1 cellular context compared by ENCODE assay signal in genomic region chr5:180343846-180344327, GRCh38.
A peak's percentile ranks its signal among the peaks of the same experiment; 100 is the strongest.
TF ChIP-seq lines count a peak whose summit lies in the region.

No MANE protein-coding gene starts in this region.

TF ChIP-seq in H1, 55 proteins besides CTCF, POLR2A, EP300 and RAD21:
- TF ChIP-seq CTBP2 (IDR thresholded peaks at IDR 0.05; ENCODE audit: borderline replicate concordance, insufficient read depth, insufficient read length, low read length), result no peak
- TF ChIP-seq CREB1 (IDR thresholded peaks at IDR 0.05), result no peak
- TF ChIP-seq TBP (IDR thresholded peaks at IDR 0.05; ENCODE audit: low read depth, low read length), result no peak
- TF ChIP-seq ZNF274 (IDR thresholded peaks at IDR 0.05; ENCODE audit: borderline replicate concordance, extremely low read depth, low read length), result no peak
- no peak for TF ChIP-seq PHF8 (conservative IDR thresholded peaks at IDR 0.05; ENCODE audit: low read depth, low read length)
- TF ChIP-seq SAP30 (IDR thresholded peaks at IDR 0.05; ENCODE audit: insufficient read depth, insufficient replicate concordance, low read length), result peak; percentile 69
- no peak for TF ChIP-seq POU5F1 (IDR thresholded peaks at IDR 0.05; ENCODE audit: low read depth, low read length)
- TF ChIP-seq TAF7 (optimal IDR thresholded peaks at IDR 0.05; ENCODE audit: borderline replicate concordance, low read depth, low read length), result no peak
- TF ChIP-seq KDM5A (IDR thresholded peaks at IDR 0.05; ENCODE audit: low read length), result no peak
- no peak for TF ChIP-seq BCL11A (IDR thresholded peaks at IDR 0.05; ENCODE audit: low read depth in 2 of 2, low read length in 2 of 2)
- no peak for TF ChIP-seq BRCA1 (IDR thresholded peaks at IDR 0.05; ENCODE audit: low read depth, low read length)
- TF ChIP-seq MAFK (IDR thresholded peaks at IDR 0.05; ENCODE audit: low read depth, low read length), result no peak
- no peak for TF ChIP-seq CHD1 (IDR thresholded peaks at IDR 0.05; ENCODE audit: low read depth, low read length)
- TF ChIP-seq, protein P1, sequence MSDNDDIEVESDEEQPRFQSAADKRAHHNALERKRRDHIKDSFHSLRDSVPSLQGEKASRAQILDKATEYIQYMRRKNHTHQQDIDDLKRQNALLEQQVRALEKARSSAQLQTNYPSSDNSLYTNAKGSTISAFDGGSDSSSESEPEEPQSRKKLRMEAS (IDR thresholded peaks at IDR 0.05), result peak; percentile 64
- no peak; a peak in 1 of 4 replicates for TF ChIP-seq SIN3A (conservative IDR thresholded peaks at IDR 0.05 in 1 of 2, IDR thresholded peaks at IDR 0.05 in 1 of 2; ENCODE audit: low read depth in 1 of 2, low read length in 2 of 2)
- no peak for TF ChIP-seq FOSL1 (IDR thresholded peaks at IDR 0.05; ENCODE audit: insufficient read depth, low read depth, low read length)
- TF ChIP-seq, protein P2, sequence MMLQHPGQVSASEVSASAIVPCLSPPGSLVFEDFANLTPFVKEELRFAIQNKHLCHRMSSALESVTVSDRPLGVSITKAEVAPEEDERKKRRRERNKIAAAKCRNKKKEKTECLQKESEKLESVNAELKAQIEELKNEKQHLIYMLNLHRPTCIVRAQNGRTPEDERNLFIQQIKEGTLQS (IDR thresholded peaks at IDR 0.05; ENCODE audit: insufficient read depth, low read depth, low read length), result no peak
- TF ChIP-seq KDM4A (IDR thresholded peaks at IDR 0.05; ENCODE audit: low read depth, low read length, severe bottlenecking), result no peak
- TF ChIP-seq BACH1 (IDR thresholded peaks at IDR 0.05; ENCODE audit: low read length), result no peak
- TF ChIP-seq KDM1A (IDR thresholded peaks at IDR 0.05; ENCODE audit: borderline replicate concordance, low read length), result no peak
- TF ChIP-seq NRF1 (IDR thresholded peaks at IDR 0.05; ENCODE audit: low read depth, low read length), result no peak
- TF ChIP-seq SRF (IDR thresholded peaks at IDR 0.05; ENCODE audit: low read depth, low read length), result no peak
- TF ChIP-seq, protein P3, sequence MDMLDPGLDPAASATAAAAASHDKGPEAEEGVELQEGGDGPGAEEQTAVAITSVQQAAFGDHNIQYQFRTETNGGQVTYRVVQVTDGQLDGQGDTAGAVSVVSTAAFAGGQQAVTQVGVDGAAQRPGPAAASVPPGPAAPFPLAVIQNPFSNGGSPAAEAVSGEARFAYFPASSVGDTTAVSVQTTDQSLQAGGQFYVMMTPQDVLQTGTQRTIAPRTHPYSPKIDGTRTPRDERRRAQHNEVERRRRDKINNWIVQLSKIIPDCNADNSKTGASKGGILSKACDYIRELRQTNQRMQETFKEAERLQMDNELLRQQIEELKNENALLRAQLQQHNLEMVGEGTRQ (IDR thresholded peaks at IDR 0.05; ENCODE audit: low read length), result no peak
- TF ChIP-seq NANOG (IDR thresholded peaks at IDR 0.05; ENCODE audit: insufficient read depth, low read depth, low read length, poor library complexity, severe bottlenecking), result no peak
- TF ChIP-seq YY1 (IDR thresholded peaks at IDR 0.05; ENCODE audit: low read depth, low read length), result no peak
- TF ChIP-seq E2F6 (IDR thresholded peaks at IDR 0.05), result no peak
- no peak for TF ChIP-seq CHD7 (IDR thresholded peaks at IDR 0.05; ENCODE audit: insufficient replicate concordance, low read length)
- TF ChIP-seq SP1 (IDR thresholded peaks at IDR 0.05; ENCODE audit: low read depth, low read length), result no peak
- TF ChIP-seq SP4 (IDR thresholded peaks at IDR 0.05; ENCODE audit: low read length), result no peak
- TF ChIP-seq CEBPB (IDR thresholded peaks at IDR 0.05; ENCODE audit: low read depth, low read length), result peak; percentile 84
- TF ChIP-seq HDAC2 (IDR thresholded peaks at IDR 0.05; ENCODE audit: borderline replicate concordance in 1 of 2, low read depth in 2 of 2, low read length in 2 of 2), result 0 out of 4 replicates have a peak, but pooled peaks of 1 of the 2 experiments have one; percentile 16
- no peak for TF ChIP-seq EZH2 (IDR thresholded peaks at IDR 0.05; ENCODE audit: low read depth, low read length, severe bottlenecking)
TF ChIP-seq in H1: peak in this region for 4.
